In the genomic region with DNA sequence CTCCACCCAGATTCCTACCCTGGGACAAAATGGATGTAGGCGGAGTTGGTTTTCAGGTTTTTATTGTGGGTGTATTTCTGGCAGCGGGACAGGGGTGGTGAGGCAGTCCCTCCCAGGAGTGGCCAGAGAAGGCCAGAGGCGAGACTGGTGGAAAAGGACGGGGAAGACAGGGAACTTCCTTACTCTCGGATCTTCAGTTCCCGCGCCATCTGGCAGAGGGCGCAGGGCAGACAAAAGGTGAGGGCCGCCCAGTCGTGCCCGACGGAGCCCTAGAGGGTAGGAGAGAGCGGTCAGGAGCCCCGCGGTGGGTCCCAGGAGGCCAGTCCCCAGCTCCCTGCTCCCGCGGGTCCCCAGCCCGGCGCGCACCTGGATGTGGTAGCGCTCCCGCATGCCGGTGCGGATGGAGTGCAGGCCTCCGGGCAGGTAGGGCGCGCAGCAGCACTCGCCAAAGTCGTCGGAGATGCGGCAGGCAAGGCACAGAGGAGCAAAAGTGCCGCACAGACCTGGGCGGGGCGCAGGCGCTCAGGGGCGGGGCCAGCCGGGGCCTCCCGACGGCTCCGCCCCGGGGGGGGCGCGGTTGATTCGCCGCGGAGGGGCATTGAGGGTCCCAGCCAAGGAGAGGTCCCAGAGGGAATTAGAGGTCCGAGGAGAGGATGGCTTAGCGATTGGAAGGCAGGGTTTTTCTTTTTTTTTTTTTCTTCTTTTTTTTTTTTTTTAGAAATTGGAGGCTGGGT, we compare ENCODE assay signal across 8 cellular contexts. TPM values are rescaled to one million over a fixed set of nuclear protein-coding genes. Genes with fewer than 3 reads are reported as not detected.
A peak's percentile ranks its signal among the peaks of the same experiment; 100 is the strongest.
DNase-seq lines count a peak whose midpoint lies in the region; ATAC-seq and TF ChIP-seq lines count a peak whose summit lies in the region.

No MANE protein-coding gene starts in this region.

- intact Hi-C loops in CD14-positive monocyte (cut with micrococcal nuclease), result loop anchor here in 1 of 2 donors (5.0 kb wide), 1 partner anchor 40 kb away; no protein-coding TSS in a partner anchor
- intact Hi-C loops in activated CD4-positive, alpha-beta memory T cell treated with anti-CD3 and anti-CD28 coated beads for 36 hours (cut with micrococcal nuclease), result loop anchor here (2.0 kb wide), 1 partner anchor 62 kb away; the partner anchor contains the start of gene MEGF8

- peaks cover 0 to 5% (median 0%) of the 10 kb centered on the region in 7 donors for H3K9me3 Mint-ChIP-seq in CD14-positive monocyte
- no peaks in the 10 kb centered on the region for H3K9me3 Mint-ChIP-seq in activated CD4-positive, alpha-beta memory T cell treated with anti-CD3 and anti-CD28 coated beads for 36 hours
- no peaks in the 10 kb centered on the region for H3K9me3 Mint-ChIP-seq in effector memory CD8-positive, alpha-beta T cell
- H3K9me3 Mint-ChIP-seq in mesothelial cell of epicardium, result no peaks in the 10 kb centered on the region

- H3K27me3 Mint-ChIP-seq in CD14-positive monocyte (ENCODE audit: low read depth in 3 of 3) (peaks cover 26 to 53% (median 40%) of the 10 kb centered on the region in 3 donors), mesothelial cell of epicardium (ENCODE audit: low read depth) (peaks cover 53% of the 10 kb centered on the region)
- H3K27me3 Mint-ChIP-seq in activated CD4-positive, alpha-beta memory T cell treated with anti-CD3 and anti-CD28 coated beads for 36 hours, result peaks cover 29% of the 10 kb centered on the region
- peaks cover 47 to 66% of the 10 kb centered on the region in 2 donors for H3K27me3 Mint-ChIP-seq in effector memory CD8-positive, alpha-beta T cell

- POLR2A ChIA-PET in activated CD4-positive, alpha-beta memory T cell treated with anti-CD3 and anti-CD28 coated beads for 36 hours (lab: Charles Lee), result no interaction called here

- CTCF ChIA-PET in activated CD4-positive, alpha-beta memory T cell treated with anti-CD3 and anti-CD28 coated beads for 36 hours (lab: Charles Lee), result interaction anchor here (0.6 to 2.4 kb wide), 4 partner anchors 13 to 54 kb away, joined by 3 to 12 read pairs (median 8); no protein-coding TSS in a partner anchor

- H3K36me3 Mint-ChIP-seq in CD14-positive monocyte (no peaks in the 10 kb centered on the region), mesothelial cell of epicardium (no peaks in the 10 kb centered on the region)
- H3K36me3 Mint-ChIP-seq in activated CD4-positive, alpha-beta memory T cell treated with anti-CD3 and anti-CD28 coated beads for 36 hours, result no peaks in the 10 kb centered on the region
- H3K36me3 Mint-ChIP-seq in effector memory CD8-positive, alpha-beta T cell (ENCODE audit: insufficient read depth), result peaks cover 4% of the 10 kb centered on the region

- peak; percentile 42 for ATAC-seq in HG02885 (IDR thresholded peaks at IDR 0.05; ENCODE audit: poor library complexity, unreplicated experiment)
- peak; percentile 91 for ATAC-seq in effector memory CD8-positive, alpha-beta T cell (replicated peaks)

- H3K4me1 Mint-ChIP-seq in CD14-positive monocyte, result peaks cover 6% of the 10 kb centered on the region
- H3K4me1 Mint-ChIP-seq in activated CD4-positive, alpha-beta memory T cell treated with anti-CD3 and anti-CD28 coated beads for 36 hours (ENCODE audit: low read depth), result peaks cover 4% of the 10 kb centered on the region
- peaks cover 5 to 7% of the 10 kb centered on the region in 2 donors for H3K4me1 Mint-ChIP-seq in effector memory CD8-positive, alpha-beta T cell (ENCODE audit: low read depth in 2 of 2)
- peaks cover 7% of the 10 kb centered on the region for H3K4me1 Mint-ChIP-seq in mesothelial cell of epicardium

- no peak for DNase-seq in CD14-positive monocyte (ENCODE audit: low spot score)
- DNase-seq in NCI-H748 (lab: John Stamatoyannopoulos, UW; ENCODE audit: unreplicated experiment), result peak; percentile 91
- peak; percentile 76 for DNase-seq in activated CD4-positive, alpha-beta memory T cell treated with anti-CD3 and anti-CD28 coated beads for 36 hours
- DNase-seq in effector memory CD8-positive, alpha-beta T cell, result peak; percentile 53 to 57 (median 55)
- peak in 1 of 2 experiments; percentile 53 for DNase-seq in mesothelial cell of epicardium (ENCODE audit: low spot score in 2 of 2, unreplicated experiment in 2 of 2)
- DNase-seq in stimulated activated CD8-positive, alpha-beta memory T cell treated with anti-CD3 and anti-CD28 coated beads, Interleukin-4, amount 100 ng/mL, for 24 hours (ENCODE audit: low read depth), result peak; percentile 58
- no peak for DNase-seq in superior temporal gyrus (ENCODE audit: extremely low spot score)

- H3K27ac Mint-ChIP-seq in CD14-positive monocyte, result peak overlapping the region in 2 of 7 donors; percentile 19 to 61
- no peak overlapping the region for H3K27ac Mint-ChIP-seq in activated CD4-positive, alpha-beta memory T cell treated with anti-CD3 and anti-CD28 coated beads for 36 hours
- H3K27ac Mint-ChIP-seq in effector memory CD8-positive, alpha-beta T cell, result peak overlapping the region in 1 of 2 donors; percentile 83
- peak overlapping the region; percentile 6 for H3K27ac Mint-ChIP-seq in mesothelial cell of epicardium

- H3K4me3 Mint-ChIP-seq in CD14-positive monocyte (peak overlapping the region; percentile 65 to 84), mesothelial cell of epicardium (peak overlapping the region; percentile 58)
- H3K4me3 Mint-ChIP-seq in activated CD4-positive, alpha-beta memory T cell treated with anti-CD3 and anti-CD28 coated beads for 36 hours, result peak overlapping the region; percentile 58
- peak overlapping the region; percentile 72 to 79 for H3K4me3 Mint-ChIP-seq in effector memory CD8-positive, alpha-beta T cell

- TF ChIP-seq CTCF in CD14-positive monocyte (IDR thresholded peaks at IDR 0.05) (peak; percentile 71), mesothelial cell of epicardium (IDR thresholded peaks at IDR 0.05; ENCODE audit: unreplicated experiment) (no peak)

RNA-seq across cellular contexts. Expression of gene CNFN, which starts 3.0 kb away (rescaled TPM):
- 1 to 10 TPM; 3.4 to 6.4 TPM for polyA plus RNA-seq in CD14-positive monocyte
- not detected for total RNA-seq in activated CD4-positive, alpha-beta memory T cell treated with anti-CD3 and anti-CD28 coated beads for 36 hours
- total RNA-seq in mesothelial cell of epicardium, result 1.5 to 2.1 TPM (median 1.9 TPM) in 3 replicates

RNA-seq across cellular contexts. Expression of gene LIPE, which starts 40.0 kb away (rescaled TPM):
- polyA plus RNA-seq in CD14-positive monocyte, result not detected
- total RNA-seq in activated CD4-positive, alpha-beta memory T cell treated with anti-CD3 and anti-CD28 coated beads for 36 hours, result 10 to 100 TPM; 31.6 to 31.8 TPM
- total RNA-seq in mesothelial cell of epicardium, result 8.6 to 10.8 TPM (median 8.8 TPM) in 3 replicates

RNA-seq across cellular contexts. Expression of gene CXCL17, which starts 55.6 kb away (rescaled TPM):
- not detected for polyA plus RNA-seq in CD14-positive monocyte
- total RNA-seq in activated CD4-positive, alpha-beta memory T cell treated with anti-CD3 and anti-CD28 coated beads for 36 hours, result not detected
- total RNA-seq in mesothelial cell of epicardium, result not detected in 3 replicates

Comparison
In these comparisons a context has a peak if more than half of its experiments do, and no peak if none do; other contexts are left out.
1. DNase-seq: peak in NCI-H748 (single experiment), activated CD4-positive, alpha-beta memory T cell treated with anti-CD3 and anti-CD28 coated beads for 36 hours (single experiment), effector memory CD8-positive, alpha-beta T cell (3 of 3) and stimulated activated CD8-positive, alpha-beta memory T cell treated with anti-CD3 and anti-CD28 coated beads, Interleukin-4, amount 100 ng/mL, for 24 hours (single experiment); none in CD14-positive monocyte (single experiment) and superior temporal gyrus (single experiment).
2. Peak in every context shown above with its lines, with median percentiles within 50 percentile points of each other: H3K4me3 Mint-ChIP-seq.